In the genomic region with DNA sequence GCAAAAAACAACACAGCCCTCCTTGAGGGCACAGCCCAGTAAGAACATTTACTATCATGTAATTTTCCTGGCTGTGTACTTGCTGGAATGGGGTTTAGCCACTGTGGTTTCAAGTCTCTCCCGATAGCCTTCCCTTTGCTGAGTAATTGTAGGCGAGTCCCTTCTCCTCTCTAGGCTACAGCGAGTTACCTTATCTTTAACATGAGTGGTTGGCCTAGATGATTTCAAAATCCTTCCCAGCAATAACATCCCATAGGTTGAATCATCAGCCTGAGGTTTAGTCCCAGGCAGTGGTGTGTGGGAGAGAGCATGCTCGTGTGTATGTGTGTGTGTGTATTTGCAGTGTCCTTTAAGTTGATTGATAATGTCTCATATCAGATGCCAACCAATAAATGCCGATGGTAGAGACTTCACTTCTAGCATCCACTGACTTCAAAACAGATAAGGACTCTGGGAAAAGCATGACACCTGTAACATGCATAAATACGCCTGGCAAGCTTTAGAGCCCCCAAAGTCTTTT, we compare ENCODE assay signal across 9 cellular contexts.
A peak's percentile ranks its signal among the peaks of the same experiment; 100 is the strongest.
DNase-seq lines count a peak whose midpoint lies in the region; ATAC-seq and TF ChIP-seq lines count a peak whose summit lies in the region.
"Had no signal": no experiment of that assay in that cellular context is flagged by ENCODE, and none has a peak within 500 bp of the region (broad histone marks: within the 10 kb centered on the region; RNA-seq: fewer than 3 reads in every experiment).

No MANE protein-coding gene starts in this region.

- no peak for TF ChIP-seq CTCF in fibroblast of pulmonary artery (IDR thresholded peaks at IDR 0.05; ENCODE audit: low read length, missing control alignments)
- TF ChIP-seq CTCF in upper lobe of right lung (IDR thresholded peaks at IDR 0.05), result no peak
- no peak for TF ChIP-seq CTCF in WERI-Rb-1 (IDR thresholded peaks at IDR 0.05; ENCODE audit: low read depth, low read length)

- DNase-seq in HPDE6-E6E7 (ENCODE audit: extremely low spot score) (peak; percentile 84), SW480 (ENCODE audit: low spot score) (peak; percentile 80), fibroblast of pulmonary artery (ENCODE audit: low read depth) (peak; percentile 97), upper lobe of right lung (no peak), WERI-Rb-1 (no peak)
- DNase-seq: cerebellar nuclear complex, heart right ventricle had no signal

- H3K9me3 ChIP-seq in upper lobe of right lung (no peaks in the 10 kb centered on the region), WERI-Rb-1 (ENCODE audit: severe bottlenecking) (no peaks in the 10 kb centered on the region)
- H3K9me3 ChIP-seq: heart right ventricle had no signal

- H3K4me3 ChIP-seq in fibroblast of pulmonary artery (replicated peaks; ENCODE audit: low read depth, low read length) (no peak overlapping the region), upper lobe of right lung (no peak overlapping the region), WERI-Rb-1 (ENCODE audit: low read depth, low read length) (no peak overlapping the region)
- H3K4me3 ChIP-seq: heart right ventricle had no signal

- H3K36me3 ChIP-seq in upper lobe of right lung, result no peaks in the 10 kb centered on the region
- no peaks in the 10 kb centered on the region for H3K36me3 ChIP-seq in WERI-Rb-1
- H3K36me3 ChIP-seq: heart right ventricle had no signal

- no peaks in the 10 kb centered on the region for H3K4me1 ChIP-seq in upper lobe of right lung

- H3K27ac ChIP-seq in upper lobe of right lung (no peak overlapping the region), WERI-Rb-1 (no peak overlapping the region)

- H3K27me3 ChIP-seq in upper lobe of right lung (no peaks in the 10 kb centered on the region), WERI-Rb-1 (ENCODE audit: insufficient read depth, low read depth, severe bottlenecking) (no peaks in the 10 kb centered on the region)
- H3K27me3 ChIP-seq: heart right ventricle had no signal

- intact Hi-C loops in upper lobe of right lung (cut with DNase I), result no loop called here

- ATAC-seq in upper lobe of right lung, result peak; percentile 10
- no peak for ATAC-seq in GM21723 (IDR thresholded peaks at IDR 0.05; ENCODE audit: unreplicated experiment)
- no peak for ATAC-seq in HG03571 (IDR thresholded peaks at IDR 0.05; ENCODE audit: unreplicated experiment)

Comparison
In these comparisons a context has a peak if more than half of its experiments do, and no peak if none do; other contexts are left out.
1. DNase-seq: peak in HPDE6-E6E7 (single experiment), SW480 (single experiment) and fibroblast of pulmonary artery (single experiment); none in upper lobe of right lung (single experiment) and WERI-Rb-1 (single experiment).